Comparison of ENCODE assay signal across 17 cellular contexts in genomic region chr22:48091060-48091650, GRCh38.
DNase-seq lines count a peak whose midpoint lies in the region; TF ChIP-seq lines count a peak whose summit lies in the region.
"Had no signal": no experiment of that assay in that cellular context is flagged by ENCODE, and none has a peak within 500 bp of the region (broad histone marks: within the 10 kb centered on the region; RNA-seq: fewer than 3 reads in every experiment).

No MANE protein-coding gene starts in this region.

- no peak overlapping the region for H3K27ac Mint-ChIP-seq in CD4-positive, alpha-beta memory T cell

- no peaks in the 10 kb centered on the region for H3K79me1 ChIP-seq in mesenchymal stem cell (replicated peaks; ENCODE audit: low read length, poor library complexity, severe bottlenecking)

- no peak overlapping the region for H2AFZ ChIP-seq in mesenchymal stem cell (ENCODE audit: low read depth, low read length)

- H3K36me3 ChIP-seq in HEK293 (ENCODE audit: control insufficient read depth in 2 of 2, insufficient read depth in 1 of 2, low read length in 2 of 2) (no peaks in the 10 kb centered on the region), sigmoid colon (no peaks in the 10 kb centered on the region), mesenchymal stem cell (ENCODE audit: control insufficient read depth in 1 of 2, insufficient read depth in 2 of 2, low read depth in 1 of 2, low read length in 2 of 2) (no peaks in the 10 kb centered on the region)
- no peaks in the 10 kb centered on the region for H3K36me3 ChIP-seq in CD4-positive, alpha-beta memory T cell (ENCODE audit: insufficient read depth, low read length)
- H3K36me3 ChIP-seq: BE2C had no signal

- H3K4me3 ChIP-seq in HEK293 (ENCODE audit: low read depth, low read length) (no peak overlapping the region), sigmoid colon (no peak overlapping the region), mesenchymal stem cell (ENCODE audit: insufficient read depth in 1 of 2, low read depth in 1 of 2, low read length in 2 of 2) (no peak overlapping the region)
- no peak overlapping the region for H3K4me3 ChIP-seq in CD4-positive, alpha-beta memory T cell (ENCODE audit: low read length in 2 of 2)

- TF ChIP-seq POLR2A in sigmoid colon (IDR thresholded peaks at IDR 0.05): no peak

- H4K8ac ChIP-seq in mesenchymal stem cell (ENCODE audit: low read length): no peak overlapping the region

- 0 out of 2 replicates have a peak overlapping the region, but pooled peaks have one; percentile 73 for H3K27ac ChIP-seq in HEK293 (ENCODE audit: extremely low read depth, low read depth, low read length)
- no peak overlapping the region for H3K27ac ChIP-seq in sigmoid colon
- H3K27ac ChIP-seq in CD4-positive, alpha-beta memory T cell (ENCODE audit: low read depth, low read length): no peak overlapping the region
- H3K27ac ChIP-seq in mesenchymal stem cell (ENCODE audit: low read length, poor library complexity, severe bottlenecking): no peak overlapping the region
- H3K27ac ChIP-seq: 22Rv1, RWPE1 had no signal

- no peaks in the 10 kb centered on the region for H3K36me3 Mint-ChIP-seq in CD4-positive, alpha-beta memory T cell
- H3K36me3 Mint-ChIP-seq: CD8-positive, alpha-beta memory T cell had no signal

- no peak overlapping the region for H2BK5ac ChIP-seq in mesenchymal stem cell (ENCODE audit: low read depth, low read length, poor library complexity, severe bottlenecking)

- no peak overlapping the region for H2AK5ac ChIP-seq in mesenchymal stem cell (ENCODE audit: low read length, severe bottlenecking)

- no peak overlapping the region for H2BK12ac ChIP-seq in mesenchymal stem cell (ENCODE audit: low read length in 2 of 2)

- H3K14ac ChIP-seq in mesenchymal stem cell (ENCODE audit: low read length in 2 of 2): no peak overlapping the region

- intact Hi-C loops in sigmoid colon (cut with DNase I): no loop called here
- intact Hi-C loops in CD4-positive, alpha-beta memory T cell (cut with micrococcal nuclease): no loop called here

- WGBS in sigmoid colon, 2 donors: 73 to 82% methylated on average over 11 of the region's 11 CpGs
- WGBS in mesenchymal stem cell: 74% methylated on average over 10 of the region's 11 CpGs

- H3K9me3 ChIP-seq in HEK293 (ENCODE audit: control insufficient read depth, insufficient read depth, low read depth, low read length): no peaks in the 10 kb centered on the region
- no peaks in the 10 kb centered on the region for H3K9me3 ChIP-seq in sigmoid colon
- H3K9me3 ChIP-seq in CD4-positive, alpha-beta memory T cell (ENCODE audit: control insufficient read depth in 1 of 2, low read length in 2 of 2): no peaks in the 10 kb centered on the region
- no peaks in the 10 kb centered on the region for H3K9me3 ChIP-seq in mesenchymal stem cell (ENCODE audit: control insufficient read depth, low read length)
- H3K9me3 ChIP-seq: BE2C had no signal

- no peak overlapping the region for H3K4ac ChIP-seq in mesenchymal stem cell (ENCODE audit: low read depth in 1 of 2, low read length in 2 of 2)

- H3K27me3 ChIP-seq in sigmoid colon (no peaks in the 10 kb centered on the region), mesenchymal stem cell (ENCODE audit: control insufficient read depth in 1 of 2, insufficient read depth in 1 of 2, low read length in 2 of 2) (peaks cover 0 to 36% of the 10 kb centered on the region in 2 experiments)
- no peaks in the 10 kb centered on the region for H3K27me3 ChIP-seq in CD4-positive, alpha-beta memory T cell (ENCODE audit: insufficient read depth, low read length)
- H3K27me3 ChIP-seq: BE2C had no signal

- no peak overlapping the region for H3K9ac ChIP-seq in mesenchymal stem cell (ENCODE audit: low read length)

- H3K18ac ChIP-seq in mesenchymal stem cell (ENCODE audit: low read depth in 1 of 2, low read length in 2 of 2): no peak overlapping the region

- H2BK120ac ChIP-seq in mesenchymal stem cell (ENCODE audit: low read depth, low read length): no peak overlapping the region

- TF ChIP-seq EP300 in sigmoid colon (IDR thresholded peaks at IDR 0.05): no peak

- POLR2A ChIA-PET in HEK293 (lab: Yijun Ruan, JAX): no interaction called here
- POLR2A ChIA-PET in CD4-positive, alpha-beta memory T cell (lab: Charles Lee; ENCODE audit: partially characterized antibody): no interaction called here

- no peak overlapping the region for H3K23ac ChIP-seq in mesenchymal stem cell (ENCODE audit: low read length in 2 of 2)

- H3K4me2 ChIP-seq in mesenchymal stem cell (ENCODE audit: low read length, poor library complexity, severe bottlenecking): no peak overlapping the region

- H3K27me3 Mint-ChIP-seq in CD4-positive, alpha-beta memory T cell: peaks cover 1 to 7% of the 10 kb centered on the region in 2 donors

- H3K9me3 Mint-ChIP-seq in CD4-positive, alpha-beta memory T cell: no peaks in the 10 kb centered on the region
- H3K9me3 Mint-ChIP-seq: CD8-positive, alpha-beta memory T cell had no signal

- H3K4me1 ChIP-seq in HEK293 (ENCODE audit: control insufficient read depth, insufficient read depth, low read length): peaks cover 12% of the 10 kb centered on the region
- peaks cover 0 to 42% (median 30%) of the 10 kb centered on the region in 4 donors for H3K4me1 ChIP-seq in sigmoid colon
- H3K4me1 ChIP-seq in CD4-positive, alpha-beta memory T cell (ENCODE audit: insufficient read depth, low read length): no peaks in the 10 kb centered on the region
- H3K4me1 ChIP-seq in mesenchymal stem cell (ENCODE audit: control insufficient read depth, insufficient read depth, low read depth, low read length): no peaks in the 10 kb centered on the region
- H3K4me1 ChIP-seq: BE2C had no signal

- H3K4me3 Mint-ChIP-seq in CD4-positive, alpha-beta memory T cell: no peak overlapping the region
- H3K4me3 Mint-ChIP-seq: CD8-positive, alpha-beta memory T cell had no signal

- H4K91ac ChIP-seq in mesenchymal stem cell (ENCODE audit: low read length): no peak overlapping the region

- no peak overlapping the region for H2BK15ac ChIP-seq in mesenchymal stem cell (ENCODE audit: low read depth, poor library complexity, severe bottlenecking)

- H3K4me1 Mint-ChIP-seq in CD4-positive, alpha-beta memory T cell: peaks cover 0 to 6% (median 0%) of the 10 kb centered on the region in 4 donors

- DNase-seq in NCI-H2171 treated with DMSO at 0.1 percent for 48 hours (lab: John Stamatoyannopoulos, UW) (peak; percentile 16), NCI-H2171 (lab: John Stamatoyannopoulos, UW) (no peak), islet precursor cell (peak; percentile 13), sigmoid colon (peak; percentile 18), GM03348 (ENCODE audit: low spot score) (no peak), mesenchymal stem cell (no peak)
- no peak for DNase-seq in CD4-positive, alpha-beta memory T cell
- DNase-seq: BE2C; CD8-positive, alpha-beta memory T cell; H7; IMR-90; NCI-H187; NCI-H446; NCI-H69 had no signal

- TF ChIP-seq CTCF in HEK293 (tag by site-specific recombination; IDR thresholded peaks at IDR 0.05) (no peak), sigmoid colon (IDR thresholded peaks at IDR 0.05) (no peak)

- CTCF ChIA-PET in HEK293 (lab: Yijun Ruan, JAX): no interaction called here
- CTCF ChIA-PET in CD4-positive, alpha-beta memory T cell (lab: Charles Lee; ENCODE audit: partially characterized antibody): no interaction called here

TF ChIP-seq in HEK293, 187 proteins besides CTCF, POLR2A, EP300 and RAD21:
- no peak for TF ChIP-seq ZNF610 (tag by site-specific recombination; IDR thresholded peaks at IDR 0.05; ENCODE audit: borderline replicate concordance)
- TF ChIP-seq ZNF660 (tag by site-specific recombination; IDR thresholded peaks at IDR 0.05): no peak
- TF ChIP-seq ZNF398 (tag by site-specific recombination; IDR thresholded peaks at IDR 0.05): no peak
- TF ChIP-seq KLF7 (tag by site-specific recombination; IDR thresholded peaks at IDR 0.05; ENCODE audit: borderline replicate concordance): no peak
- no peak for TF ChIP-seq ZNF138 (tag by site-specific recombination; IDR thresholded peaks at IDR 0.05; ENCODE audit: borderline replicate concordance)

Comparison
In these comparisons a context has a peak if more than half of its experiments do, and no peak if none do; other contexts are left out.
1. DNase-seq: peak in NCI-H2171 treated with DMSO at 0.1 percent for 48 hours (single experiment), islet precursor cell (single experiment) and sigmoid colon (single experiment); none in NCI-H2171 (single experiment), CD4-positive, alpha-beta memory T cell (0 of 5), GM03348 (single experiment) and mesenchymal stem cell (single experiment).